8 cellular contexts compared by ENCODE assay signal in the genomic region with DNA sequence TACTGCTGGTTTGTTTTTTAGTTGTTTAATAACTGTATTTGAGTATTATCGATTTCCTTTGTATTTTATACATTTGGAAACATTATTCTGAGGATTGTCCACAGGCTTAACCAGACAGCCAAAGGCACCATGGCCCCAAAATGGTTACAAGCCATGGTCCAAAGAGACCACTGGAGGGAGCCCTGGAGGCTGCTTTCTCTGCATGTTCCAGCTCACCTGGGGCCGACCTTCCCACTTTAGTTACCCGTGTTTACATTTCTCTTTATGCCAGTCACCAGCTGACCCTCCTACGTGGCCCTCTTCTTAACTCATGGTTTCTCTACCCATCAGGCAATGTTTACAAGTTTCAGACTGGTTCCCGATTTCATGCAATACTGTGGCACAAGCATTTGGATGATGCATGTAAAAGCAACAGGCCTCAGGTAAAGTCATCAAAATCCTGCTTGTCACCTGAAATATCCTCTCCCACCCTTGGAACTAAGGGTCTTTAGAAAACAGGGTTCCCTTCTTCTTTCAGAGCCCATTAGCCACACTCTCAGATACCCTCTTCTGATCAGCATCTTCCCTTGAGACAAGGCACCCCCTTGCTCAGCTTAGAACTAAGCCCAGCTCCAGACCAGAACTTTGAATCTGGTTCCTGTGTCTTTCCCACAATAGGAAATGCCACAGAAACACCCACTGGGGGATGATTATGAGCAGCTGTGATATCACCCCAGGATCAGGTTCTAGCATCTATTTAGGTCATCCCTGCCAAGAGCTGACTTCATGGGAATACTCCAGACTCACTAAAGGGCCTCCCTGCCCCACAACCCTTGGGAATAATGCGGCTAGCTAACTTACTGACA. TPM values are rescaled to one million over a fixed set of nuclear protein-coding genes. Genes with fewer than 3 reads are reported as not detected.
DNase-seq lines count a peak whose midpoint lies in the region; ATAC-seq and TF ChIP-seq lines count a peak whose summit lies in the region.

No MANE protein-coding gene starts in this region.

- H3K4me1 Mint-ChIP-seq in CD8-positive, alpha-beta memory T cell: peaks cover 0 to 4% (median 3%) of the 10 kb centered on the region in 3 donors

- H3K4me2 ChIP-seq in OCI-LY3 (ENCODE audit: low read length): no peak overlapping the region
- no peak overlapping the region for H3K4me2 ChIP-seq in trophoblast cell (ENCODE audit: low read length)

- WGBS in trophoblast cell (ENCODE audit: extremely low coverage, insufficient coverage, insufficient read length): no CpG with 5 or more reads among the region's 6 CpGs

- H3K9ac ChIP-seq in OCI-LY3 (ENCODE audit: low read length) (no peak overlapping the region), trophoblast cell (ENCODE audit: low read length) (no peak overlapping the region)

- H3K4ac ChIP-seq in trophoblast cell (ENCODE audit: low read depth, low read length): no peak overlapping the region

- no peak overlapping the region for H2AK5ac ChIP-seq in trophoblast cell (ENCODE audit: low read length)

- no peaks in the 10 kb centered on the region for H3K9me3 ChIP-seq in CD8-positive, alpha-beta memory T cell (ENCODE audit: low read length)
- H3K9me3 ChIP-seq in OCI-LY3 (ENCODE audit: insufficient read depth, low read length) (no peaks in the 10 kb centered on the region), trophoblast cell (ENCODE audit: insufficient read depth, low read depth, low read length) (peaks cover 2% of the 10 kb centered on the region)

- H2BK120ac ChIP-seq in trophoblast cell (ENCODE audit: insufficient read depth, low read length, poor library complexity): no peak overlapping the region

- no peaks in the 10 kb centered on the region for H4K20me1 ChIP-seq in OCI-LY3 (ENCODE audit: insufficient read depth, low read length)

- POLR2A ChIA-PET in CD8-positive, alpha-beta memory T cell (lab: Charles Lee): no interaction called here

- no peak overlapping the region for H2BK12ac ChIP-seq in trophoblast cell (ENCODE audit: low read length)

- H3K27ac Mint-ChIP-seq in CD8-positive, alpha-beta memory T cell: peak overlapping the region in 2 of 8 donors; percentile 4 to 26

- H3K23ac ChIP-seq in trophoblast cell (ENCODE audit: low read length): no peak overlapping the region

- H3K79me2 ChIP-seq in OCI-LY3 (ENCODE audit: low read length): no peaks in the 10 kb centered on the region
- H3K79me2 ChIP-seq in trophoblast cell (ENCODE audit: control insufficient read depth, insufficient read depth, low read length, poor library complexity): no peaks in the 10 kb centered on the region

- no peak overlapping the region for H4K8ac ChIP-seq in trophoblast cell (ENCODE audit: low read depth, low read length)

- ATAC-seq in HG03432 (IDR thresholded peaks at IDR 0.05; ENCODE audit: unreplicated experiment) (no peak), GM21786 (IDR thresholded peaks at IDR 0.05; ENCODE audit: unreplicated experiment) (no peak)

- peaks cover 0 to 1% of the 10 kb centered on the region in 2 donors for H3K27me3 Mint-ChIP-seq in CD8-positive, alpha-beta memory T cell

- no peak overlapping the region for H3K4me3 ChIP-seq in CD8-positive, alpha-beta memory T cell (ENCODE audit: low read length)
- H3K4me3 ChIP-seq in OCI-LY3 (ENCODE audit: low read length): no peak overlapping the region
- no peak overlapping the region for H3K4me3 ChIP-seq in fibroblast of pulmonary artery (replicated peaks; ENCODE audit: low read depth, low read length)
- H3K4me3 ChIP-seq in trophoblast cell (ENCODE audit: low read depth, low read length): no peak overlapping the region

- no peaks in the 10 kb centered on the region for H3K36me3 Mint-ChIP-seq in CD8-positive, alpha-beta memory T cell

- peak; percentile 83 for TF ChIP-seq CTCF in OCI-LY3 (IDR thresholded peaks at IDR 0.05; ENCODE audit: low read depth, low read length)
- peak; percentile 94 for TF ChIP-seq CTCF in fibroblast of pulmonary artery (IDR thresholded peaks at IDR 0.05; ENCODE audit: low read length, missing control alignments)

- no peak overlapping the region for H3K27ac ChIP-seq in CD8-positive, alpha-beta memory T cell (ENCODE audit: low read depth, low read length)
- H3K27ac ChIP-seq in OCI-LY3 (ENCODE audit: low read length) (no peak overlapping the region), trophoblast cell (ENCODE audit: low read depth, low read length) (no peak overlapping the region)

- CTCF ChIA-PET in CD8-positive, alpha-beta memory T cell (lab: Charles Lee): interaction anchor here (0.7 to 2.0 kb wide), 16 partner anchors 10 to 708 kb away, joined by 3 to 19 read pairs (median 4); a partner anchor contains a TSS

- no peak overlapping the region for H4K12ac ChIP-seq in trophoblast cell (ENCODE audit: low read depth, low read length)

- H2AFZ ChIP-seq in OCI-LY3 (ENCODE audit: low read depth, low read length) (no peak overlapping the region), trophoblast cell (ENCODE audit: insufficient read depth, low read length, poor library complexity) (no peak overlapping the region)

- H3K18ac ChIP-seq in trophoblast cell (ENCODE audit: low read length): no peak overlapping the region

- peaks cover 3% of the 10 kb centered on the region for H3K27me3 ChIP-seq in CD8-positive, alpha-beta memory T cell (ENCODE audit: insufficient read depth, low read length, poor library complexity, severe bottlenecking)
- no peaks in the 10 kb centered on the region for H3K27me3 ChIP-seq in OCI-LY3 (ENCODE audit: low read depth, low read length)
- H3K27me3 ChIP-seq in trophoblast cell (ENCODE audit: insufficient read depth, low read length): no peaks in the 10 kb centered on the region

- H3K4me3 Mint-ChIP-seq in CD8-positive, alpha-beta memory T cell: no peak overlapping the region

- H3K9me3 Mint-ChIP-seq in CD8-positive, alpha-beta memory T cell: no peaks in the 10 kb centered on the region

- H3K14ac ChIP-seq in trophoblast cell (ENCODE audit: low read length): no peak overlapping the region

- no peaks in the 10 kb centered on the region for H3K4me1 ChIP-seq in CD8-positive, alpha-beta memory T cell (ENCODE audit: insufficient read depth, low read length)
- H3K4me1 ChIP-seq in OCI-LY3 (ENCODE audit: low read length) (no peaks in the 10 kb centered on the region), trophoblast cell (ENCODE audit: control insufficient read depth in 1 of 2, insufficient read depth in 2 of 2, low read length in 2 of 2) (peaks cover 0 to 1% of the 10 kb centered on the region in 2 experiments)

- H2BK5ac ChIP-seq in trophoblast cell (ENCODE audit: low read depth, low read length, poor library complexity): no peak overlapping the region

- no peaks in the 10 kb centered on the region for H3K36me3 ChIP-seq in CD8-positive, alpha-beta memory T cell (ENCODE audit: insufficient read depth, low read length)
- H3K36me3 ChIP-seq in OCI-LY3 (replicated peaks; ENCODE audit: low read depth, low read length) (no peaks in the 10 kb centered on the region), trophoblast cell (ENCODE audit: control insufficient read depth in 1 of 2, insufficient read depth in 2 of 2, low read length in 2 of 2) (no peaks in the 10 kb centered on the region)

- no peak overlapping the region for H4K91ac ChIP-seq in trophoblast cell (ENCODE audit: low read depth, low read length)

- DNase-seq in CD8-positive, alpha-beta memory T cell: peak; percentile 20 to 71 (median 36)
- DNase-seq in HK-2 (ENCODE audit: unreplicated experiment) (peak; percentile 56), fibroblast of pulmonary artery (ENCODE audit: low read depth) (peak; percentile 62), trophoblast cell (peak; percentile 58 to 84)
- peak; percentile 71 to 74 for DNase-seq in activated T-cell treated with anti-CD3 and anti-CD28 coated beads, Interleukin-2, amount 50 U/mL, for 48 hours

- no peaks in the 10 kb centered on the region for H3K79me1 ChIP-seq in trophoblast cell (ENCODE audit: low read length)

RNA-seq across cellular contexts. Expression of a gene that starts 49.9 kb away (rescaled TPM):
- total RNA-seq in CD8-positive, alpha-beta memory T cell: 1 to 10 TPM; 2.5 to 3.5 TPM
- 0.25 TPM for polyA plus RNA-seq in CD8-positive, alpha-beta memory T cell
- polyA plus RNA-seq in trophoblast cell (2013): 2.8 and 3.1 TPM in 2 replicates
